In genomic region chr21:42799516-42799915, GRCh38 we compare ENCODE assay signal across 15 cellular contexts.
DNase-seq lines count a peak whose midpoint lies in the region; ATAC-seq, FAIRE-seq and TF ChIP-seq lines count a peak whose summit lies in the region.
"Had no signal": no experiment of that assay in that cellular context is flagged by ENCODE, and none has a peak within 500 bp of the region (broad histone marks: within the 10 kb centered on the region; RNA-seq: fewer than 3 reads in every experiment).

No MANE protein-coding gene starts in this region.

- CTCF ChIA-PET in activated B cell treated with CpG ODN at 0.5 μM for 24 hours (lab: Charles Lee) = no interaction called here

- H3K4me1 ChIP-seq in mucosa of descending colon (ENCODE audit: low read depth) = no peaks in the 10 kb centered on the region
- H3K4me1 ChIP-seq: lower lobe of right lung had no signal

- H3K4me1 Mint-ChIP-seq in activated B cell treated with CpG ODN at 0.5 μM for 24 hours = peaks cover 23% of the 10 kb centered on the region
- H3K4me1 Mint-ChIP-seq in mesothelial cell of epicardium = peaks cover 4% of the 10 kb centered on the region

- H3K4me3 Mint-ChIP-seq in activated B cell treated with CpG ODN at 0.5 μM for 24 hours = peak overlapping the region; percentile 13
- no peak overlapping the region for H3K4me3 Mint-ChIP-seq in mesothelial cell of epicardium

- peak; percentile 53 for ATAC-seq in activated B cell treated with CpG ODN at 0.5 μM for 24 hours (ENCODE audit: low read depth)
- peak; percentile 79 for ATAC-seq in mucosa of descending colon
- ATAC-seq in HG02623 (IDR thresholded peaks at IDR 0.05; ENCODE audit: unreplicated experiment) = no peak
- no peak for ATAC-seq in GM21619 (IDR thresholded peaks at IDR 0.05; ENCODE audit: unreplicated experiment)
- ATAC-seq: lower lobe of right lung, Right ventricle myocardium inferior, sciatic nerve had no signal

- peak overlapping the region; percentile 75 for H3K27ac Mint-ChIP-seq in activated B cell treated with CpG ODN at 0.5 μM for 24 hours
- no peak overlapping the region for H3K27ac Mint-ChIP-seq in mesothelial cell of epicardium

- H3K4me3 ChIP-seq in mucosa of descending colon = no peak overlapping the region
- H3K4me3 ChIP-seq: lower lobe of right lung had no signal

- peak; percentile 52 for DNase-seq in activated CD4-positive, alpha-beta T cell treated with anti-CD3 and anti-CD28 coated beads for 48 hours
- no peak for DNase-seq in activated CD4-positive, alpha-beta T cell treated with anti-CD3 and anti-CD28 coated beads, Interleukin-2, amount 50 U/mL, for 1 hour
- DNase-seq in GM12891 (ENCODE audit: insufficient read length, low spot score) (no peak), activated B cell treated with CpG ODN at 0.5 μM for 24 hours (no peak), mucosa of descending colon (no peak), mesothelial cell of epicardium (ENCODE audit: low spot score in 2 of 2, unreplicated experiment in 2 of 2) (no peak)
- DNase-seq: anterior cingulate cortex, COR-L47, lower lobe of right lung, MM.1S, T-helper 9 cell had no signal

- POLR2A ChIA-PET in activated B cell treated with CpG ODN at 0.5 μM for 24 hours (lab: Charles Lee) = interaction anchor here (1.0 kb wide), 1 partner anchor 16 kb away, joined by 5 read pairs; no protein-coding TSS in a partner anchor

- intact Hi-C loops in activated B cell treated with CpG ODN at 0.5 μM for 24 hours (cut with micrococcal nuclease) = no loop called here
- intact Hi-C loops in mucosa of descending colon (cut with DNase I, micrococcal nuclease) = no loop called here

- H3K27me3 Mint-ChIP-seq in activated B cell treated with CpG ODN at 0.5 μM for 24 hours (peaks cover 3% of the 10 kb centered on the region), mesothelial cell of epicardium (ENCODE audit: low read depth) (peaks cover 2% of the 10 kb centered on the region)

- H3K9me3 Mint-ChIP-seq in activated B cell treated with CpG ODN at 0.5 μM for 24 hours (no peaks in the 10 kb centered on the region), mesothelial cell of epicardium (no peaks in the 10 kb centered on the region)

- H3K36me3 Mint-ChIP-seq in activated B cell treated with CpG ODN at 0.5 μM for 24 hours (ENCODE audit: low read depth) (no peaks in the 10 kb centered on the region), mesothelial cell of epicardium (no peaks in the 10 kb centered on the region)

- peak; percentile 28 for FAIRE-seq in GM12891 (lab: Jason Lieb, UNC)

- no peak for TF ChIP-seq CTCF in activated B cell treated with CpG ODN at 0.5 μM for 24 hours (IDR thresholded peaks at IDR 0.05)
- TF ChIP-seq CTCF in mucosa of descending colon (IDR thresholded peaks at IDR 0.05) = no peak
- no peak for TF ChIP-seq CTCF in mesothelial cell of epicardium (IDR thresholded peaks at IDR 0.05; ENCODE audit: unreplicated experiment)

- no peak for TF ChIP-seq POLR2A in GM12891 (IDR thresholded peaks at IDR 0.05; ENCODE audit: low read depth, low read length)

- no peaks in the 10 kb centered on the region for H3K9me3 ChIP-seq in mucosa of descending colon
- H3K9me3 ChIP-seq: lower lobe of right lung had no signal

- H3K36me3 ChIP-seq in mucosa of descending colon (ENCODE audit: low read depth) = no peaks in the 10 kb centered on the region
- H3K36me3 ChIP-seq: lower lobe of right lung had no signal

TF ChIP-seq in GM12891, 5 proteins besides CTCF, POLR2A, EP300 and RAD21:
- TF ChIP-seq POLR2AphosphoS5 (IDR thresholded peaks at IDR 0.05; ENCODE audit: low read depth, low read length) (no peak), PAX5 (IDR thresholded peaks at IDR 0.05; ENCODE audit: insufficient read depth, low read length, severe bottlenecking) (no peak), POU2F2 (IDR thresholded peaks at IDR 0.05; ENCODE audit: low read depth, low read length) (no peak), TAF1 (IDR thresholded peaks at IDR 0.05; ENCODE audit: low read depth, low read length) (no peak), SPI1 (IDR thresholded peaks at IDR 0.05; ENCODE audit: low read depth, low read length) (no peak)

Comparison
In these comparisons a context has a peak if more than half of its experiments do, and no peak if none do; other contexts are left out.
1. ATAC-seq: peak in activated B cell treated with CpG ODN at 0.5 μM for 24 hours (single experiment) and mucosa of descending colon (single experiment); none in HG02623 (single experiment) and GM21619 (single experiment).